ENCODE assay signal across 26 cellular contexts in genomic region chr3:161156936-161157335, GRCh38. TPM values are rescaled to one million over a fixed set of nuclear protein-coding genes. Genes with fewer than 3 reads are reported as not detected.
DNase-seq lines count a peak whose midpoint lies in the region; ATAC-seq, FAIRE-seq and TF ChIP-seq lines count a peak whose summit lies in the region.
"Had no signal": no experiment of that assay in that cellular context is flagged by ENCODE, and none has a peak within 500 bp of the region (broad histone marks: within the 10 kb centered on the region; RNA-seq: fewer than 3 reads in every experiment).

No MANE protein-coding gene starts in this region.

- no peak for TF ChIP-seq CTCF in astrocyte (IDR thresholded peaks at IDR 0.05; ENCODE audit: insufficient read depth, low read depth, low read length)
- TF ChIP-seq CTCF in suprapubic skin (IDR thresholded peaks at IDR 0.05), result no peak

- H2AK5ac ChIP-seq in mesenchymal stem cell (ENCODE audit: low read length, severe bottlenecking), result no peak overlapping the region

- no peak overlapping the region for H3K27ac Mint-ChIP-seq in astrocyte (ENCODE audit: unreplicated experiment)
- H3K27ac Mint-ChIP-seq: CD14-positive monocyte; CD4-positive, alpha-beta T cell; CD8-positive, alpha-beta memory T cell had no signal

- H3K27me3 ChIP-seq in astrocyte (ENCODE audit: insufficient read depth, low read length), result no peaks in the 10 kb centered on the region
- no peaks in the 10 kb centered on the region for H3K27me3 ChIP-seq in mesenchymal stem cell (ENCODE audit: control insufficient read depth in 1 of 2, insufficient read depth in 1 of 2, low read length in 2 of 2)
- no peaks in the 10 kb centered on the region for H3K27me3 ChIP-seq in suprapubic skin
- H3K27me3 ChIP-seq: BE2C; BLaER1 treated with 17β-estradiol and CSF1 and Interleukin-3, amounts not matched to agents 10 nM and 100 nM had no signal

- H3K79me2 ChIP-seq in astrocyte (ENCODE audit: insufficient read depth, low read length), result no peaks in the 10 kb centered on the region

- peaks cover 3% of the 10 kb centered on the region for H3K27me3 Mint-ChIP-seq in astrocyte (ENCODE audit: low read depth, unreplicated experiment)
- H3K27me3 Mint-ChIP-seq: CD4-positive, alpha-beta T cell had no signal

- no peak for FAIRE-seq in astrocyte (lab: Jason Lieb, UNC)
- FAIRE-seq: A204.1, D721Med, GM12891, GM18507, H1 had no signal

- H2BK120ac ChIP-seq in mesenchymal stem cell (ENCODE audit: low read depth, low read length), result no peak overlapping the region

- H3K14ac ChIP-seq in mesenchymal stem cell (ENCODE audit: low read length in 2 of 2), result no peak overlapping the region

- no peak for TF ChIP-seq POLR2A in suprapubic skin (IDR thresholded peaks at IDR 0.05)

- H3K79me1 ChIP-seq in mesenchymal stem cell (replicated peaks; ENCODE audit: low read length, poor library complexity, severe bottlenecking), result no peaks in the 10 kb centered on the region

- H3K27ac ChIP-seq in astrocyte (ENCODE audit: low read depth, low read length) (no peak overlapping the region), mesenchymal stem cell (ENCODE audit: low read length, poor library complexity, severe bottlenecking) (no peak overlapping the region), suprapubic skin (no peak overlapping the region)
- H3K27ac ChIP-seq: BLaER1 treated with 17β-estradiol and CSF1 and Interleukin-3, amounts not matched to agents 10 nM and 100 nM; GM23248 had no signal

- no peaks in the 10 kb centered on the region for H4K20me1 ChIP-seq in astrocyte (ENCODE audit: insufficient read depth, low read length)
- H4K20me1 ChIP-seq: BLaER1 treated with 17β-estradiol and CSF1 and Interleukin-3, amounts not matched to agents 10 nM and 100 nM had no signal

- H3K9me3 Mint-ChIP-seq in astrocyte (ENCODE audit: unreplicated experiment), result peaks cover 2% of the 10 kb centered on the region
- H3K9me3 Mint-ChIP-seq: CD4-positive, alpha-beta T cell; CD8-positive, alpha-beta memory T cell had no signal

- H3K4me1 Mint-ChIP-seq in astrocyte (ENCODE audit: low read depth, unreplicated experiment), result peaks cover 2% of the 10 kb centered on the region
- H3K4me1 Mint-ChIP-seq: CD14-positive monocyte; CD8-positive, alpha-beta memory T cell had no signal

- no peak overlapping the region for H3K4me3 Mint-ChIP-seq in astrocyte (ENCODE audit: unreplicated experiment)
- H3K4me3 Mint-ChIP-seq: CD14-positive monocyte; CD4-positive, alpha-beta T cell; CD8-positive, alpha-beta memory T cell had no signal

- no peak overlapping the region for H2BK5ac ChIP-seq in mesenchymal stem cell (ENCODE audit: low read depth, low read length, poor library complexity, severe bottlenecking)

- H3K4me3 ChIP-seq in astrocyte (ENCODE audit: insufficient read depth, low read depth, low read length), result no peak overlapping the region
- H3K4me3 ChIP-seq in mesenchymal stem cell (ENCODE audit: insufficient read depth in 1 of 2, low read depth in 1 of 2, low read length in 2 of 2), result no peak overlapping the region
- no peak overlapping the region for H3K4me3 ChIP-seq in suprapubic skin
- H3K4me3 ChIP-seq: BLaER1 treated with 17β-estradiol and CSF1 and Interleukin-3, amounts not matched to agents 10 nM and 100 nM; GM23248 had no signal

- no peak overlapping the region for H3K23ac ChIP-seq in mesenchymal stem cell (ENCODE audit: low read length in 2 of 2)

- peak overlapping the region in 1 of 2 experiments; percentile 52 for H3K18ac ChIP-seq in mesenchymal stem cell (ENCODE audit: low read depth in 1 of 2, low read length in 2 of 2)

- no peak for TF ChIP-seq EP300 in suprapubic skin (IDR thresholded peaks at IDR 0.05)

- peak overlapping the region in 1 of 2 experiments; percentile 52 for H2BK12ac ChIP-seq in mesenchymal stem cell (ENCODE audit: low read length in 2 of 2)

- ATAC-seq in GM21737 (IDR thresholded peaks at IDR 0.05; ENCODE audit: unreplicated experiment), result no peak

- no peak overlapping the region for H3K9ac ChIP-seq in astrocyte (ENCODE audit: low read length)
- no peak overlapping the region for H3K9ac ChIP-seq in mesenchymal stem cell (ENCODE audit: low read length)
- H3K9ac ChIP-seq: BLaER1 treated with 17β-estradiol and CSF1 and Interleukin-3, amounts not matched to agents 10 nM and 100 nM; GM23248 had no signal

- H3K4me1 ChIP-seq in astrocyte (ENCODE audit: insufficient read depth, low read length) (no peaks in the 10 kb centered on the region), mesenchymal stem cell (ENCODE audit: control insufficient read depth, insufficient read depth, low read depth, low read length) (no peaks in the 10 kb centered on the region), suprapubic skin (no peaks in the 10 kb centered on the region)
- H3K4me1 ChIP-seq: BE2C; BLaER1 treated with 17β-estradiol and CSF1 and Interleukin-3, amounts not matched to agents 10 nM and 100 nM had no signal

- H3K4me2 ChIP-seq in astrocyte (ENCODE audit: low read length) (no peak overlapping the region), mesenchymal stem cell (ENCODE audit: low read length, poor library complexity, severe bottlenecking) (no peak overlapping the region)
- H3K4me2 ChIP-seq: BLaER1 treated with 17β-estradiol and CSF1 and Interleukin-3, amounts not matched to agents 10 nM and 100 nM had no signal

- no peaks in the 10 kb centered on the region for H3K36me3 Mint-ChIP-seq in astrocyte (ENCODE audit: low read depth, unreplicated experiment)
- H3K36me3 Mint-ChIP-seq: CD14-positive monocyte; CD8-positive, alpha-beta memory T cell had no signal

- H4K91ac ChIP-seq in mesenchymal stem cell (ENCODE audit: low read length), result no peak overlapping the region

- no peak overlapping the region for H2BK15ac ChIP-seq in mesenchymal stem cell (ENCODE audit: low read depth, poor library complexity, severe bottlenecking)

- no peak overlapping the region for H4K8ac ChIP-seq in mesenchymal stem cell (ENCODE audit: low read length)

- 84% methylated on average over 4 of the region's 5 CpGs for WGBS in mesenchymal stem cell
- WGBS in suprapubic skin, result 93% methylated on average over 5 of the region's 5 CpGs

- no peak overlapping the region for H2AFZ ChIP-seq in astrocyte (ENCODE audit: low read depth, low read length)
- no peak overlapping the region for H2AFZ ChIP-seq in mesenchymal stem cell (ENCODE audit: low read depth, low read length)
- H2AFZ ChIP-seq: GM23248 had no signal

- DNase-seq in NCI-H226, result peak; percentile 11
- peak; percentile 50 for DNase-seq in astrocyte (ENCODE audit: low read depth)
- DNase-seq in mesenchymal stem cell, result peak; percentile 36
- no peak for DNase-seq in suprapubic skin (ENCODE audit: low spot score in 2 of 2)
- no peak for DNase-seq in AG08395 (ENCODE audit: low spot score)
- DNase-seq in NCI-H446 treated with DMSO at 0.1 percent for 48 hours (lab: John Stamatoyannopoulos, UW), result no peak
- DNase-seq: AML-193; BE2C; CD4-positive, alpha-beta T cell; CD8-positive, alpha-beta memory T cell; DMS 273 treated with DMSO at 0.1 percent for 48 hours; DMS53; DMS79 treated with DMSO at 0.1 percent for 48 hours; GF-D8; GM23248; H7; HCEC 1CT had no signal

- no peaks in the 10 kb centered on the region for H3K36me3 ChIP-seq in astrocyte (ENCODE audit: insufficient read depth, low read length)
- no peaks in the 10 kb centered on the region for H3K36me3 ChIP-seq in mesenchymal stem cell (ENCODE audit: control insufficient read depth in 1 of 2, insufficient read depth in 2 of 2, low read depth in 1 of 2, low read length in 2 of 2)
- H3K36me3 ChIP-seq in suprapubic skin, result no peaks in the 10 kb centered on the region
- H3K36me3 ChIP-seq: BE2C; BLaER1 treated with 17β-estradiol and CSF1 and Interleukin-3, amounts not matched to agents 10 nM and 100 nM had no signal

- H3K4ac ChIP-seq in mesenchymal stem cell (ENCODE audit: low read depth in 1 of 2, low read length in 2 of 2), result no peak overlapping the region

- no peaks in the 10 kb centered on the region for H3K9me3 ChIP-seq in astrocyte (ENCODE audit: insufficient read depth, low read depth, low read length)
- H3K9me3 ChIP-seq in mesenchymal stem cell (ENCODE audit: control insufficient read depth, low read length), result peaks cover 4% of the 10 kb centered on the region
- H3K9me3 ChIP-seq in suprapubic skin, result no peaks in the 10 kb centered on the region
- H3K9me3 ChIP-seq: BE2C had no signal

RNA-seq across cellular contexts. Expression of gene B3GALNT1, which starts 51.8 kb away (rescaled TPM):
- 11.1 and 12.8 TPM in 2 replicates for total RNA-seq in astrocyte
- 16.9 TPM for polyA plus RNA-seq in mesenchymal stem cell (2013, experiment 1 of 2)
- 17.0 TPM for polyA plus RNA-seq in mesenchymal stem cell (2013, experiment 2 of 2)
- 1 to 10 TPM; 3.4 to 8.1 (median 6.7) TPM for total RNA-seq in suprapubic skin
- total RNA-seq: G401 had no signal

Comparison
In these comparisons a context has a peak if more than half of its experiments do, and no peak if none do; other contexts are left out.
1. DNase-seq: peak in NCI-H226 (single experiment), astrocyte (single experiment) and mesenchymal stem cell (single experiment); none in suprapubic skin (0 of 2), AG08395 (single experiment) and NCI-H446 treated with DMSO at 0.1 percent for 48 hours (single experiment).